Comparison of ENCODE assay signal across 14 cellular contexts in the genomic region with DNA sequence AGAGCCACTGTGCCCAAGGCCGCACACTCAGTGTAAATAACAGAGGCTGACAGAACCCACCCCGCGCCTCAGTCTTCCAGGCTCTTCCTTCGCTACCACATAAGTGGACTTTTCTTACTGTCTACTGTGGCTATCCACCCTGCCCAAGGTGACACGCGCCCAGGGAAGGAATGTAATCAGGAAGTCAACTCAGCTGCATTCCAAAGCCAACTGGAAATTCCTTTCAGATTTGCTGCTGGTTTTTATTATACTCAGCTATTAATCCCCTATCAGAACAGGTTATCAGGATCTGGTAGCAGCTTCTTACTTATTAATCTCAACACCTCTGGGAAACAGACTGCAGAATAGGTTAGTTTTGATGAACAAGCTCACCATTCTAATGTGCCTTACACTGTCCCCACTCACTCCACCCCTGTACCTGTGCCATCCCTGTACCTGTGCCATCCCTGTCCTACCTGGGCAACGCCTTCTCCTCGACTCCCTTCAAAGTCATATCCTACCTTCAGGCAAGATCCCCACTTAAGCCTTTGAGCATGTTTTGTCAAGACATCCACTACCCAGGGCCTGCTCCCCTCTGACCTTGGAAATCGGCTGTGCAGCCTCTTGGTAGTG.
DNase-seq lines count a peak whose midpoint lies in the region; ATAC-seq, FAIRE-seq and TF ChIP-seq lines count a peak whose summit lies in the region.
"Had no signal": no experiment of that assay in that cellular context is flagged by ENCODE, and none has a peak within 500 bp of the region (broad histone marks: within the 10 kb centered on the region; RNA-seq: fewer than 3 reads in every experiment).

No MANE protein-coding gene starts in this region.

- no peaks in the 10 kb centered on the region for H3K9me2 ChIP-seq in SK-N-SH

- H3K9ac ChIP-seq in SK-N-SH (no peak overlapping the region), trophoblast cell (ENCODE audit: low read length) (no peak overlapping the region)

- WGBS in SK-N-SH (ENCODE audit: low lambda C conversion rate), result 72% methylated on average over 9 of the region's 9 CpGs
- WGBS in trophoblast cell (ENCODE audit: extremely low coverage, insufficient coverage, insufficient read length), result no CpG with 5 or more reads among the region's 9 CpGs
- 94% methylated on average over 9 of the region's 9 CpGs for WGBS in esophagus muscularis mucosa

- H3K27me3 ChIP-seq in SK-N-SH (ENCODE audit: insufficient read depth), result no peaks in the 10 kb centered on the region; the same call in 1 of the 2 replicates
- no peaks in the 10 kb centered on the region for H3K27me3 ChIP-seq in trophoblast cell (ENCODE audit: insufficient read depth, low read length)
- no peaks in the 10 kb centered on the region for H3K27me3 ChIP-seq in esophagus muscularis mucosa
- H3K27me3 ChIP-seq: ovary, uterus had no signal

- H3K4me1 ChIP-seq in SK-N-SH (ENCODE audit: control insufficient read depth in 1 of 2, insufficient read depth in 2 of 2, low read depth in 1 of 2, low read length in 1 of 2), result peaks cover 5 to 11% of the 10 kb centered on the region in 2 experiments; a peak in 2 of 4 replicates
- H3K4me1 ChIP-seq in trophoblast cell (ENCODE audit: control insufficient read depth in 1 of 2, insufficient read depth in 2 of 2, low read length in 2 of 2), result peaks cover 8 to 19% of the 10 kb centered on the region in 2 experiments
- peaks cover 8 to 20% (median 15%) of the 10 kb centered on the region in 4 donors for H3K4me1 ChIP-seq in esophagus muscularis mucosa
- H3K4me1 ChIP-seq: uterus had no signal

- peak in 1 of 2 experiments; percentile 23; a peak in 1 of 4 replicates for TF ChIP-seq EP300 in SK-N-SH (IDR thresholded peaks at IDR 0.05; ENCODE audit: borderline replicate concordance in 1 of 2, low read depth in 1 of 2, low read length in 1 of 2)
- TF ChIP-seq EP300 in esophagus muscularis mucosa (IDR thresholded peaks at IDR 0.05), result no peak

- no peak for FAIRE-seq in H54 (lab: Jason Lieb, UNC)

- H4K12ac ChIP-seq in trophoblast cell (ENCODE audit: low read depth, low read length), result no peak overlapping the region

- H4K20me1 ChIP-seq in SK-N-SH (ENCODE audit: insufficient read depth), result no peaks in the 10 kb centered on the region

- no peak overlapping the region for H3K4ac ChIP-seq in trophoblast cell (ENCODE audit: low read depth, low read length)

- H3K27me3 Mint-ChIP-seq in stimulated activated naive B cell treated with anti-CD40 and anti-IgM and Interleukin-4, amounts not matched to agents 10 μg/mL and 1 μg/mL and 100 μg/mL, for 72 hours, result peaks cover 5 to 9% of the 10 kb centered on the region in 2 donors

- H3K27ac Mint-ChIP-seq in stimulated activated naive B cell treated with anti-CD40 and anti-IgM and Interleukin-4, amounts not matched to agents 10 μg/mL and 1 μg/mL and 100 μg/mL, for 72 hours, result no peak overlapping the region
- H3K27ac Mint-ChIP-seq: activated T-helper 17 cell treated with anti-CD3 and anti-CD28 coated beads, Interleukin-2, amount 50 U/mL, for 72 hours had no signal

- H3K36me3 ChIP-seq in SK-N-SH (replicated peaks in 1 of 2; ENCODE audit: control insufficient read depth in 1 of 2, insufficient read depth in 2 of 2, low read length in 1 of 2) (no peaks in the 10 kb centered on the region), trophoblast cell (ENCODE audit: control insufficient read depth in 1 of 2, insufficient read depth in 2 of 2, low read length in 2 of 2) (no peaks in the 10 kb centered on the region), esophagus muscularis mucosa (no peaks in the 10 kb centered on the region)
- H3K36me3 ChIP-seq: ovary, uterus had no signal

- no peak overlapping the region for H3K23ac ChIP-seq in trophoblast cell (ENCODE audit: low read length)

- CTCF ChIA-PET in SK-N-SH (lab: Yijun Ruan, JAX), result interaction anchor here (1.0 kb wide), 1 partner anchor 146 kb away, joined by 3 read pairs; no protein-coding TSS in a partner anchor

- DNase-seq in H54 (ENCODE audit: insufficient read length, low spot score) (peak; percentile 41), SK-N-SH (no peak), fibroblast of pulmonary artery (ENCODE audit: low read depth) (peak; percentile 51), trophoblast cell (peak in 1 of 2 donors; percentile 60), esophagus muscularis mucosa (ENCODE audit: extremely low spot score) (no peak), SKM-1 treated with dmso at 0.1 percent for 144 hours (lab: John Stamatoyannopoulos, UW; ENCODE audit: unreplicated experiment) (no peak)
- no peak for DNase-seq in stimulated activated naive B cell treated with anti-CD40 and anti-IgM and Interleukin-4, amounts not matched to agents 10 μg/mL and 1 μg/mL and 100 μg/mL, for 72 hours
- DNase-seq: DMS153, dorsolateral prefrontal cortex, NCI-H1417, ovary, uterus had no signal

- no peak overlapping the region for H2BK5ac ChIP-seq in trophoblast cell (ENCODE audit: low read depth, low read length, poor library complexity)

- no peak overlapping the region for H3K27ac ChIP-seq in SK-N-SH (ENCODE audit: low read depth in 2 of 2, low read length in 1 of 2)
- no peak overlapping the region for H3K27ac ChIP-seq in trophoblast cell (ENCODE audit: low read depth, low read length)
- no peak overlapping the region for H3K27ac ChIP-seq in esophagus muscularis mucosa (replicated peaks in 1 of 4)
- H3K27ac ChIP-seq: dorsolateral prefrontal cortex, ovary, uterus had no signal

- H3F3A ChIP-seq in SK-N-SH (replicated peaks; ENCODE audit: insufficient read depth), result no peaks in the 10 kb centered on the region

- H2BK120ac ChIP-seq in trophoblast cell (ENCODE audit: insufficient read depth, low read length, poor library complexity), result peak overlapping the region; percentile 1

- H3K79me2 ChIP-seq in SK-N-SH (ENCODE audit: insufficient read depth) (no peaks in the 10 kb centered on the region), trophoblast cell (ENCODE audit: control insufficient read depth, insufficient read depth, low read length, poor library complexity) (no peaks in the 10 kb centered on the region)

- H3K4me3 ChIP-seq in SK-N-SH (ENCODE audit: low read depth in 2 of 2, low read length in 1 of 2), result no peak overlapping the region
- no peak overlapping the region for H3K4me3 ChIP-seq in fibroblast of pulmonary artery (replicated peaks; ENCODE audit: low read depth, low read length)
- H3K4me3 ChIP-seq in trophoblast cell (ENCODE audit: low read depth, low read length), result no peak overlapping the region
- no peak overlapping the region for H3K4me3 ChIP-seq in esophagus muscularis mucosa
- H3K4me3 ChIP-seq: dorsolateral prefrontal cortex, ovary, uterus had no signal

- H4K91ac ChIP-seq in trophoblast cell (ENCODE audit: low read depth, low read length), result no peak overlapping the region

- peaks cover 3 to 4% of the 10 kb centered on the region in 2 donors for H3K36me3 Mint-ChIP-seq in stimulated activated naive B cell treated with anti-CD40 and anti-IgM and Interleukin-4, amounts not matched to agents 10 μg/mL and 1 μg/mL and 100 μg/mL, for 72 hours

- intact Hi-C loops in esophagus muscularis mucosa (cut with DNase I), result no loop called here

- ATAC-seq in HG03108 (IDR thresholded peaks at IDR 0.05; ENCODE audit: unreplicated experiment), result no peak
- no peak for ATAC-seq in stimulated activated naive B cell treated with anti-CD40 and anti-IgM and Interleukin-4, amounts not matched to agents 10 μg/mL and 1 μg/mL and 100 μg/mL, for 72 hours (replicated peaks)
- ATAC-seq: activated T-helper 17 cell treated with anti-CD3 and anti-CD28 coated beads, Interleukin-2, amount 50 U/mL, for 72 hours had no signal

- H4K8ac ChIP-seq in trophoblast cell (ENCODE audit: low read depth, low read length), result no peak overlapping the region

- H3K18ac ChIP-seq in trophoblast cell (ENCODE audit: low read length), result no peak overlapping the region

- H2AFZ ChIP-seq in SK-N-SH (ENCODE audit: low read depth) (no peak overlapping the region), trophoblast cell (ENCODE audit: insufficient read depth, low read length, poor library complexity) (peak overlapping the region; percentile 5)

- H3K4me2 ChIP-seq in SK-N-SH (peak overlapping the region; percentile 38; the same call in 1 of the 2 replicates), trophoblast cell (ENCODE audit: low read length) (no peak overlapping the region)

- no peak for TF ChIP-seq RAD21 in SK-N-SH (IDR thresholded peaks at IDR 0.05; ENCODE audit: low read length)

- H3K9me3 ChIP-seq in SK-N-SH, result no peaks in the 10 kb centered on the region
- no peaks in the 10 kb centered on the region for H3K9me3 ChIP-seq in trophoblast cell (ENCODE audit: insufficient read depth, low read depth, low read length)
- H3K9me3 ChIP-seq in esophagus muscularis mucosa, result no peaks in the 10 kb centered on the region
- H3K9me3 ChIP-seq: ovary, uterus had no signal

- H3K14ac ChIP-seq in trophoblast cell (ENCODE audit: low read length), result no peak overlapping the region

- no peak overlapping the region for H2AK5ac ChIP-seq in trophoblast cell (ENCODE audit: low read length)

- H3K9me3 Mint-ChIP-seq in stimulated activated naive B cell treated with anti-CD40 and anti-IgM and Interleukin-4, amounts not matched to agents 10 μg/mL and 1 μg/mL and 100 μg/mL, for 72 hours, result peaks cover 6 to 7% of the 10 kb centered on the region in 2 donors
- H3K9me3 Mint-ChIP-seq: activated T-helper 17 cell treated with anti-CD3 and anti-CD28 coated beads, Interleukin-2, amount 50 U/mL, for 72 hours had no signal

- H3K79me1 ChIP-seq in trophoblast cell (ENCODE audit: low read length), result no peaks in the 10 kb centered on the region

- H3K4me1 Mint-ChIP-seq in stimulated activated naive B cell treated with anti-CD40 and anti-IgM and Interleukin-4, amounts not matched to agents 10 μg/mL and 1 μg/mL and 100 μg/mL, for 72 hours, result no peaks in the 10 kb centered on the region
- H3K4me1 Mint-ChIP-seq: activated T-helper 17 cell treated with anti-CD3 and anti-CD28 coated beads, Interleukin-2, amount 50 U/mL, for 72 hours had no signal

- TF ChIP-seq POLR2A in H54 (IDR thresholded peaks at IDR 0.05; ENCODE audit: low read depth, low read length) (no peak), esophagus muscularis mucosa (IDR thresholded peaks at IDR 0.05; ENCODE audit: low read depth) (no peak)

- POLR2A ChIA-PET in SK-N-SH (lab: Yijun Ruan, JAX), result interaction anchor here (0.6 kb wide), 1 partner anchor 10 kb away, joined by 3 read pairs; no protein-coding TSS in a partner anchor

- no peak overlapping the region for H2BK12ac ChIP-seq in trophoblast cell (ENCODE audit: low read length)

- H3K4me3 Mint-ChIP-seq in stimulated activated naive B cell treated with anti-CD40 and anti-IgM and Interleukin-4, amounts not matched to agents 10 μg/mL and 1 μg/mL and 100 μg/mL, for 72 hours, result no peak overlapping the region
- H3K4me3 Mint-ChIP-seq: activated T-helper 17 cell treated with anti-CD3 and anti-CD28 coated beads, Interleukin-2, amount 50 U/mL, for 72 hours had no signal

- TF ChIP-seq CTCF in SK-N-SH (IDR thresholded peaks at IDR 0.05) (no peak), fibroblast of pulmonary artery (IDR thresholded peaks at IDR 0.05; ENCODE audit: low read length, missing control alignments) (no peak), esophagus muscularis mucosa (IDR thresholded peaks at IDR 0.05) (no peak)

TF ChIP-seq in SK-N-SH, 30 proteins besides CTCF, POLR2A, EP300 and RAD21 (continues in another document):
- TF ChIP-seq SMC3 (IDR thresholded peaks at IDR 0.05; ENCODE audit: low read depth, low read length), result no peak
- peak; percentile 63 for TF ChIP-seq JUND (IDR thresholded peaks at IDR 0.05)
- peak; percentile 70 for TF ChIP-seq ELF1 (IDR thresholded peaks at IDR 0.05)

Comparison
In these comparisons a context has a peak if more than half of its experiments do, and no peak if none do; other contexts are left out.
1. DNase-seq: peak in H54 (single experiment) and fibroblast of pulmonary artery (single experiment); none in SK-N-SH (single experiment), esophagus muscularis mucosa (single experiment), SKM-1 treated with dmso at 0.1 percent for 144 hours (single experiment) and stimulated activated naive B cell treated with anti-CD40 and anti-IgM and Interleukin-4, amounts not matched to agents 10 μg/mL and 1 μg/mL and 100 μg/mL, for 72 hours (single experiment).